ENCODE assay signal across 10 cellular contexts in genomic region chr11:70913715-70914231, GRCh38.
DNase-seq lines count a peak whose midpoint lies in the region; TF ChIP-seq lines count a peak whose summit lies in the region.
"Had no signal": no experiment of that assay in that cellular context is flagged by ENCODE, and none has a peak within 500 bp of the region (broad histone marks: within the 10 kb centered on the region; RNA-seq: fewer than 3 reads in every experiment).

No MANE protein-coding gene starts in this region.

- TF ChIP-seq CTCF in dorsolateral prefrontal cortex (IDR thresholded peaks at IDR 0.05 in 54 of 56, conservative IDR thresholded peaks at IDR 0.05 in 2 of 56; ENCODE audit: low read depth in 1 of 56, partially characterized antibody in 56 of 56) (no peak), nephron (IDR thresholded peaks at IDR 0.05; ENCODE audit: unreplicated experiment in 3 of 3) (no peak), BE2C (IDR thresholded peaks at IDR 0.05; ENCODE audit: low read depth, low read length) (no peak)

- H3K27ac Mint-ChIP-seq in nephron (peak overlapping the region in 2 of 3 experiments; percentile 33 to 60), immature natural killer cell (no peak overlapping the region)

- intact Hi-C loops in dorsolateral prefrontal cortex (cut with DNase I), result no loop called here

- H3K4me3 Mint-ChIP-seq in nephron (peak overlapping the region in 2 of 3 experiments; percentile 6 to 19), immature natural killer cell (no peak overlapping the region)
- H3K4me3 Mint-ChIP-seq: naive thymus-derived CD8-positive, alpha-beta T cell had no signal

- H3K9me3 Mint-ChIP-seq in nephron (peaks cover 10% of the 10 kb centered on the region), immature natural killer cell (no peaks in the 10 kb centered on the region)

- H3K36me3 ChIP-seq in BE2C, result no peaks in the 10 kb centered on the region

- H3K27me3 Mint-ChIP-seq in nephron (ENCODE audit: low read depth) (peaks cover 16% of the 10 kb centered on the region), immature natural killer cell (ENCODE audit: low read depth in 3 of 3) (peaks cover 2 to 9% (median 5%) of the 10 kb centered on the region in 3 donors)

- H3K4me1 ChIP-seq in BE2C, result no peaks in the 10 kb centered on the region

- peak overlapping the region in 49 of 59 donors; percentile 2 to 55 (median 29) for H3K4me3 ChIP-seq in dorsolateral prefrontal cortex
- no peak overlapping the region for H3K4me3 ChIP-seq in BE2C (ENCODE audit: low read depth, low read length)

- peaks cover 34% of the 10 kb centered on the region for H3K4me1 Mint-ChIP-seq in nephron
- H3K4me1 Mint-ChIP-seq in immature natural killer cell, result no peaks in the 10 kb centered on the region
- H3K4me1 Mint-ChIP-seq: naive thymus-derived CD8-positive, alpha-beta T cell had no signal

- H3K27me3 ChIP-seq in dorsolateral prefrontal cortex (peaks cover 0 to 4% (median 0%) of the 10 kb centered on the region in 45 donors), BE2C (no peaks in the 10 kb centered on the region)

- H3K27ac ChIP-seq in dorsolateral prefrontal cortex, result peak overlapping the region in 53 of 59 donors; percentile 0 to 83 (median 52)

- no peaks in the 10 kb centered on the region for H3K9me3 ChIP-seq in BE2C
- H3K9me3 ChIP-seq: SK-N-SH had no signal

- peaks cover 10% of the 10 kb centered on the region for H3K36me3 Mint-ChIP-seq in nephron (ENCODE audit: low read depth)
- H3K36me3 Mint-ChIP-seq in immature natural killer cell, result no peaks in the 10 kb centered on the region

- DNase-seq in DMS79 treated with DMSO at 0.1 percent for 48 hours (lab: John Stamatoyannopoulos, UW) (peak; percentile 100), NCI-H2107 treated with DMSO at 0.1 percent for 48 hours (lab: John Stamatoyannopoulos, UW; ENCODE audit: unreplicated experiment) (peak; percentile 98), dorsolateral prefrontal cortex (peak in 4 of 10 donors; percentile 14 to 58 (median 46)), BE2C (no peak), immature natural killer cell (no peak)
- DNase-seq in activated CD4-positive, CD25-positive, alpha-beta regulatory T cell (lab: John Stamatoyannopoulos, UW), result no peak
- DNase-seq in stimulated activated CD4-positive, alpha-beta T cell treated with anti-CD3 and anti-CD28 coated beads, Interleukin-15, amount 100 ng/mL, for 24 hours, result no peak
- DNase-seq: naive thymus-derived CD8-positive, alpha-beta T cell; SK-N-SH had no signal

Comparison
In these comparisons a context has a peak if more than half of its experiments do, and no peak if none do; other contexts are left out.
1. DNase-seq: peak in DMS79 treated with DMSO at 0.1 percent for 48 hours (single experiment) and NCI-H2107 treated with DMSO at 0.1 percent for 48 hours (single experiment); none in activated CD4-positive, CD25-positive, alpha-beta regulatory T cell (0 of 4), BE2C (single experiment), stimulated activated CD4-positive, alpha-beta T cell treated with anti-CD3 and anti-CD28 coated beads, Interleukin-15, amount 100 ng/mL, for 24 hours (single experiment) and immature natural killer cell (0 of 3).
2. H3K27ac Mint-ChIP-seq: peak in nephron (2 of 3); none in immature natural killer cell (0 of 6).
3. H3K4me3 Mint-ChIP-seq: peak in nephron (2 of 3); none in immature natural killer cell (0 of 5).